In genomic region chr6:139247618-139248017, GRCh38 we compare ENCODE assay signal across 25 cellular contexts. TPM values are rescaled to one million over a fixed set of nuclear protein-coding genes. Genes with fewer than 3 reads are reported as not detected.
A peak's percentile ranks its signal among the peaks of the same experiment; 100 is the strongest.
DNase-seq lines count a peak whose midpoint lies in the region; ATAC-seq, FAIRE-seq and TF ChIP-seq lines count a peak whose summit lies in the region.
"Had no signal": no experiment of that assay in that cellular context is flagged by ENCODE, and none has a peak within 500 bp of the region (broad histone marks: within the 10 kb centered on the region; RNA-seq: fewer than 3 reads in every experiment).

No MANE protein-coding gene starts in this region.

- CTCF ChIA-PET in activated naive CD4-positive, alpha-beta T cell treated with anti-CD3 and anti-CD28 coated beads for 36 hours (lab: Charles Lee): interaction anchor here (0.7 kb wide), 2 partner anchors 122 to 1037 kb away, joined by 3 to 6 read pairs; no protein-coding TSS in a partner anchor
- CTCF ChIA-PET in HepG2 (lab: Yijun Ruan, JAX; ENCODE audit: low intra/inter-chr PET ratio, low total read pairs): no interaction called here

- no peak for FAIRE-seq in HepG2 (lab: Jason Lieb, UNC)
- no peak for FAIRE-seq in GM19239 (lab: Jason Lieb, UNC)
- FAIRE-seq: bronchial epithelial cell, D721Med, GM12892, keratinocyte had no signal

- peaks cover 8% of the 10 kb centered on the region for H3K36me3 Mint-ChIP-seq in activated naive CD4-positive, alpha-beta T cell treated with anti-CD3 and anti-CD28 coated beads, Interleukin-2, amount 50 U/mL, for 24 hours
- no peaks in the 10 kb centered on the region for H3K36me3 Mint-ChIP-seq in activated naive CD4-positive, alpha-beta T cell treated with anti-CD3 and anti-CD28 coated beads for 36 hours (ENCODE audit: low read depth)
- no peaks in the 10 kb centered on the region for H3K36me3 Mint-ChIP-seq in activated T-helper 17 cell treated with anti-CD3 and anti-CD28 coated beads, Interleukin-2, amount 50 U/mL, for 72 hours (ENCODE audit: low read depth)

- 0% methylated on average over 2 of the region's 2 CpGs for WGBS in HepG2 (ENCODE audit: low lambda C conversion rate)

- no peak for DNase-seq in activated naive CD4-positive, alpha-beta T cell treated with anti-CD3 and anti-CD28 coated beads for 36 hours
- DNase-seq in HepG2 (ENCODE audit: low spot score): no peak
- DNase-seq in GM19239 (ENCODE audit: insufficient read length, low spot score): no peak
- no peak for DNase-seq in SHP77 treated with DMSO at 0.1 percent for 48 hours (lab: John Stamatoyannopoulos, UW)
- DNase-seq in tibial artery: no peak
- DNase-seq: activated CD4-positive, alpha-beta T cell treated with anti-CD3 and anti-CD28 coated beads for 48 hours; activated gamma-delta T cell treated with Interleukin-2 at 50 U/mL for 16 hours; C1 segment of cervical spinal cord; effector CD8-positive, alpha-beta T cell; erythroblast; GM23248; left ventricle myocardium superior; NCI-H1436 treated with DMSO at 0.1 percent for 48 hours; NCI-H2107; NCI-H446 treated with DMSO at 0.1 percent for 48 hours; transverse colon had no signal

- TF ChIP-seq EP300 in HepG2 (IDR thresholded peaks at IDR 0.05; ENCODE audit: low read depth in 2 of 2, low read length in 2 of 2) (no peak), HepG2 (CRISPR knock-in tag; IDR thresholded peaks at IDR 0.05; ENCODE audit: borderline replicate concordance) (no peak)

- no peaks in the 10 kb centered on the region for H3K27me3 Mint-ChIP-seq in activated naive CD4-positive, alpha-beta T cell treated with anti-CD3 and anti-CD28 coated beads, Interleukin-2, amount 50 U/mL, for 24 hours
- no peaks in the 10 kb centered on the region for H3K27me3 Mint-ChIP-seq in activated naive CD4-positive, alpha-beta T cell treated with anti-CD3 and anti-CD28 coated beads for 36 hours (ENCODE audit: low read depth)
- H3K27me3 Mint-ChIP-seq in activated T-helper 17 cell treated with anti-CD3 and anti-CD28 coated beads, Interleukin-2, amount 50 U/mL, for 72 hours: no peaks in the 10 kb centered on the region

- H3K9me3 ChIP-seq in HepG2 (ENCODE audit: low read length) (no peaks in the 10 kb centered on the region), tibial artery (no peaks in the 10 kb centered on the region)
- H3K9me3 ChIP-seq: SJSA1, transverse colon had no signal

- intact Hi-C loops in activated naive CD4-positive, alpha-beta T cell treated with anti-CD3 and anti-CD28 coated beads for 36 hours (cut with micrococcal nuclease): loop anchor here (5.0 kb wide), 1 partner anchor 70 kb away; no protein-coding TSS in a partner anchor
- intact Hi-C loops in HepG2 (cut with micrococcal nuclease; ENCODE audit: unreplicated experiment): no loop called here
- intact Hi-C loops in tibial artery (cut with DNase I; ENCODE audit: low total_unique reads): no loop called here

- H3K4me3 Mint-ChIP-seq in activated naive CD4-positive, alpha-beta T cell treated with anti-CD3 and anti-CD28 coated beads, Interleukin-2, amount 50 U/mL, for 24 hours: peak overlapping the region; percentile 65
- H3K4me3 Mint-ChIP-seq in activated naive CD4-positive, alpha-beta T cell treated with anti-CD3 and anti-CD28 coated beads for 36 hours: no peak overlapping the region
- H3K4me3 Mint-ChIP-seq in activated T-helper 17 cell treated with anti-CD3 and anti-CD28 coated beads, Interleukin-2, amount 50 U/mL, for 72 hours: peak overlapping the region; percentile 42

- ATAC-seq in activated T-helper 17 cell treated with anti-CD3 and anti-CD28 coated beads, Interleukin-2, amount 50 U/mL, for 72 hours (replicated peaks): no peak
- ATAC-seq in HepG2: no peak
- ATAC-seq: left ventricle myocardium superior had no signal

- H3K27ac ChIP-seq in HepG2 (ENCODE audit: extremely low read length, insufficient read depth, low read length) (no peak overlapping the region), tibial artery (no peak overlapping the region)
- H3K27ac ChIP-seq: GM23248, HL-60, SJSA1, transverse colon had no signal

- peaks cover 4% of the 10 kb centered on the region for H3K9me3 Mint-ChIP-seq in activated naive CD4-positive, alpha-beta T cell treated with anti-CD3 and anti-CD28 coated beads, Interleukin-2, amount 50 U/mL, for 24 hours
- H3K9me3 Mint-ChIP-seq in activated naive CD4-positive, alpha-beta T cell treated with anti-CD3 and anti-CD28 coated beads for 36 hours: no peaks in the 10 kb centered on the region
- no peaks in the 10 kb centered on the region for H3K9me3 Mint-ChIP-seq in activated T-helper 17 cell treated with anti-CD3 and anti-CD28 coated beads, Interleukin-2, amount 50 U/mL, for 72 hours

- H3K27me3 ChIP-seq in HepG2 (ENCODE audit: control insufficient read depth in 1 of 2, insufficient read depth in 2 of 2, low read length in 2 of 2) (peaks cover 0 to 8% of the 10 kb centered on the region in 2 experiments; a peak in 1 of 5 replicates), tibial artery (no peaks in the 10 kb centered on the region)
- H3K27me3 ChIP-seq: SJSA1, transverse colon had no signal

- TF ChIP-seq RAD21 in HepG2 (CRISPR knock-in tag; IDR thresholded peaks at IDR 0.05): no peak

- H3K27ac Mint-ChIP-seq in activated naive CD4-positive, alpha-beta T cell treated with anti-CD3 and anti-CD28 coated beads, Interleukin-2, amount 50 U/mL, for 24 hours: no peak overlapping the region
- H3K27ac Mint-ChIP-seq in activated naive CD4-positive, alpha-beta T cell treated with anti-CD3 and anti-CD28 coated beads for 36 hours: no peak overlapping the region
- no peak overlapping the region for H3K27ac Mint-ChIP-seq in activated T-helper 17 cell treated with anti-CD3 and anti-CD28 coated beads, Interleukin-2, amount 50 U/mL, for 72 hours

- peak overlapping the region; percentile 19 for H2AFZ ChIP-seq in HepG2 (ENCODE audit: low read length)
- H2AFZ ChIP-seq: GM23248 had no signal

- no peaks in the 10 kb centered on the region for H3K4me1 ChIP-seq in HepG2 (ENCODE audit: insufficient read depth, low read length)
- peaks cover 0 to 30% (median 12%) of the 10 kb centered on the region in 4 donors for H3K4me1 ChIP-seq in tibial artery
- H3K4me1 ChIP-seq: SJSA1 had no signal

- no peaks in the 10 kb centered on the region for H4K20me1 ChIP-seq in HepG2 (ENCODE audit: insufficient read depth, low read length)

- POLR2A ChIA-PET in HepG2 (lab: Yijun Ruan, JAX): interaction anchor here (0.6 kb wide), 1 partner anchor 128 kb away, joined by 3 read pairs; no protein-coding TSS in a partner anchor

- in situ Hi-C loops in HepG2 (cut with HindIII; ENCODE audit: extremely low pct_ligation_motif_present, low pct_unique_long_range_greater_than_20kb): no loop called here

- peaks cover 57% of the 10 kb centered on the region for H3K4me1 Mint-ChIP-seq in activated naive CD4-positive, alpha-beta T cell treated with anti-CD3 and anti-CD28 coated beads, Interleukin-2, amount 50 U/mL, for 24 hours
- peaks cover 47% of the 10 kb centered on the region for H3K4me1 Mint-ChIP-seq in activated naive CD4-positive, alpha-beta T cell treated with anti-CD3 and anti-CD28 coated beads for 36 hours (ENCODE audit: low read depth)
- H3K4me1 Mint-ChIP-seq in activated T-helper 17 cell treated with anti-CD3 and anti-CD28 coated beads, Interleukin-2, amount 50 U/mL, for 72 hours: peaks cover 37% of the 10 kb centered on the region

- BruUV-seq in HepG2 (replicated peaks; lab: Mats Ljungman, UMichigan): no TSS peak

- no peak overlapping the region for H3K9ac ChIP-seq in HepG2 (ENCODE audit: insufficient read depth, low read depth, low read length)
- H3K9ac ChIP-seq: GM23248 had no signal

- H3K4me3 ChIP-seq in HepG2 (replicated peaks in 1 of 3; ENCODE audit: insufficient read depth in 1 of 3, low read depth in 2 of 3, low read length in 3 of 3) (peak overlapping the region in 1 of 3 experiments; percentile 25; a peak in 1 of 6 replicates), tibial artery (no peak overlapping the region)
- H3K4me3 ChIP-seq: GM23248, SJSA1, skin epidermis, transverse colon had no signal

- H3K4me2 ChIP-seq in HepG2 (ENCODE audit: low read depth, low read length): peak overlapping the region; percentile 36; the same call in 1 of the 2 replicates

- H3K36me3 ChIP-seq in HepG2 (replicated peaks in 1 of 2; ENCODE audit: control insufficient read depth in 1 of 2, insufficient read depth in 2 of 2, low read length in 2 of 2) (no peaks in the 10 kb centered on the region), tibial artery (no peaks in the 10 kb centered on the region)
- H3K36me3 ChIP-seq: SJSA1, transverse colon had no signal

- no peak for TF ChIP-seq POLR2A in HepG2 (IDR thresholded peaks at IDR 0.05; ENCODE audit: insufficient read depth in 1 of 2, low read depth in 2 of 2, low read length in 2 of 2)

- TF ChIP-seq CTCF in HepG2 (CRISPR knock-in tag; IDR thresholded peaks at IDR 0.05) (no peak), tibial artery (IDR thresholded peaks at IDR 0.05) (no peak)

- H3K79me2 ChIP-seq in HepG2 (ENCODE audit: insufficient read depth, low read length): no peaks in the 10 kb centered on the region

TF ChIP-seq in HepG2, 621 proteins besides CTCF, POLR2A, EP300 and RAD21 (continues in another document):
- peak; percentile 52 for TF ChIP-seq ELF3 (CRISPR knock-in tag; IDR thresholded peaks at IDR 0.05)

RNA-seq across cellular contexts. Expression of gene TXLNB, which starts 44.2 kb away (rescaled TPM):
- under 1 TPM; 0.10 to 0.14 TPM for total RNA-seq in activated naive CD4-positive, alpha-beta T cell treated with anti-CD3 and anti-CD28 coated beads for 36 hours
- under 1 TPM; 0.24 to 0.37 TPM for total RNA-seq in activated T-helper 17 cell treated with anti-CD3 and anti-CD28 coated beads, Interleukin-2, amount 50 U/mL, for 72 hours
- not detected in 2 replicates for total RNA-seq in HepG2 (2016; rRNA removed; fragmentation: Illumina TruSeq; extraction: Trizol)
- total RNA-seq in HepG2 (2016; cell fraction: cytosol; rRNA removed; fragmentation: Illumina TruSeq; extraction: Trizol; ENCODE audit: low read depth): not detected in 2 replicates
- not detected in 2 replicates for total RNA-seq in HepG2 (2016; cell fraction: insoluble cytoplasmic fraction; rRNA removed; fragmentation: Illumina TruSeq; extraction: Trizol)
- total RNA-seq in HepG2 (2016; cell fraction: membrane; rRNA removed; fragmentation: Illumina TruSeq; extraction: Trizol): not detected in 2 replicates
- total RNA-seq in HepG2 (2016; cell fraction: nucleus; rRNA removed; fragmentation: Illumina TruSeq; extraction: Trizol): not detected in 2 replicates
- polyA plus RNA-seq in HepG2 (2011; rRNA removed): not detected in 2 replicates
- 0.01 TPM in 1 of 2 replicates, not detected in the other for polyA plus RNA-seq in HepG2 (2011; cell fraction: cytosol; rRNA removed)
- polyA plus RNA-seq in HepG2 (2011; cell fraction: nucleus; rRNA removed): not detected in 2 replicates
- not detected in 2 replicates for polyA plus RNA-seq in HepG2 (2012)
- not detected in 2 replicates for polyA plus RNA-seq in HepG2 (2016; cell fraction: cytosol; fragmentation: Illumina TruSeq; extraction: Trizol; ENCODE audit: low read depth)
- polyA plus RNA-seq in HepG2 (2016; cell fraction: insoluble cytoplasmic fraction; fragmentation: Illumina TruSeq; extraction: Trizol; ENCODE audit: low read depth): not detected in 2 replicates
- not detected in 2 replicates for polyA plus RNA-seq in HepG2 (2016; cell fraction: membrane; fragmentation: Illumina TruSeq; extraction: Trizol; ENCODE audit: low read depth)
- not detected in 2 replicates for polyA plus RNA-seq in HepG2 (2016; cell fraction: nucleus; fragmentation: Illumina TruSeq; extraction: Trizol; ENCODE audit: insufficient read depth, low read depth)
- not detected in 2 replicates for polyA minus RNA-seq in HepG2 (2011; rRNA and poly(A)+ RNA removed; ENCODE audit: low replicate concordance)
- polyA minus RNA-seq in HepG2 (2011; cell fraction: cytosol; rRNA and poly(A)+ RNA removed): not detected in 2 replicates
- polyA minus RNA-seq in HepG2 (2011; cell fraction: nucleus; rRNA and poly(A)+ RNA removed): not detected in 2 replicates
- total RNA-seq: SJSA1 had no signal
